10 cellular contexts compared by ENCODE assay signal in genomic region chr17:34503804-34504203, GRCh38.
DNase-seq lines count a peak whose midpoint lies in the region; ATAC-seq lines count a peak whose summit lies in the region.
"Had no signal": no experiment of that assay in that cellular context is flagged by ENCODE, and none has a peak within 500 bp of the region (broad histone marks: within the 10 kb centered on the region; RNA-seq: fewer than 3 reads in every experiment).

No MANE protein-coding gene starts in this region.

- peak; percentile 75 for ATAC-seq in stimulated activated naive CD8-positive, alpha-beta T cell treated with anti-CD3 and anti-CD28 coated beads, Interleukin-15, amount 100 ng/mL, for 72 hours

- H3K9me3 Mint-ChIP-seq in activated CD4-positive, alpha-beta T cell treated with anti-CD3 and anti-CD28 coated beads, Interleukin-2, amount 10 ng/mL, durations not matched to agents 7 days and 5 days, result no peaks in the 10 kb centered on the region
- H3K9me3 Mint-ChIP-seq in activated naive CD8-positive, alpha-beta T cell treated with anti-CD3 and anti-CD28 coated beads for 36 hours, result no peaks in the 10 kb centered on the region
- no peaks in the 10 kb centered on the region for H3K9me3 Mint-ChIP-seq in stimulated activated naive CD8-positive, alpha-beta T cell treated with anti-CD3 and anti-CD28 coated beads, Interleukin-15, amount 100 ng/mL, for 72 hours

- POLR2A ChIA-PET in activated CD4-positive, alpha-beta T cell treated with anti-CD3 and anti-CD28 coated beads, Interleukin-2, amount 10 ng/mL, durations not matched to agents 7 days and 5 days (lab: Charles Lee), result no interaction called here

- no peak overlapping the region for H3K4me3 Mint-ChIP-seq in activated CD4-positive, alpha-beta T cell treated with anti-CD3 and anti-CD28 coated beads, Interleukin-2, amount 10 ng/mL, durations not matched to agents 7 days and 5 days
- H3K4me3 Mint-ChIP-seq in activated naive CD8-positive, alpha-beta T cell treated with anti-CD3 and anti-CD28 coated beads for 36 hours, result no peak overlapping the region
- no peak overlapping the region for H3K4me3 Mint-ChIP-seq in stimulated activated naive CD8-positive, alpha-beta T cell treated with anti-CD3 and anti-CD28 coated beads, Interleukin-15, amount 100 ng/mL, for 72 hours

- DNase-seq in activated CD4-positive, alpha-beta T cell treated with anti-CD3 and anti-CD28 coated beads, Interleukin-2, amount 50 U/mL, for 48 hours, result peak; percentile 11 to 18
- DNase-seq in activated CD4-positive, alpha-beta T cell treated with anti-CD3 and anti-CD28 coated beads, Interleukin-2, amount 10 ng/mL, durations not matched to agents 7 days and 5 days, result no peak
- peak; percentile 29 for DNase-seq in activated naive CD8-positive, alpha-beta T cell treated with anti-CD3 and anti-CD28 coated beads for 36 hours
- DNase-seq in kidney tubule cell (ENCODE audit: low spot score), result peak; percentile 34
- DNase-seq in stimulated activated naive CD8-positive, alpha-beta T cell treated with anti-CD3 and anti-CD28 coated beads, Interleukin-15, amount 100 ng/mL, for 72 hours, result peak in 1 of 2 donors; percentile 13
- DNase-seq in hepatic stellate cell (ENCODE audit: low spot score), result no peak
- DNase-seq in NCI-H2081 treated with DMSO at 0.1 percent for 48 hours (lab: John Stamatoyannopoulos, UW), result no peak
- DNase-seq in stimulated activated naive CD4-positive, alpha-beta T cell treated with Interleukin-2 at 50 U/mL for 16 hours (lab: John Stamatoyannopoulos, UW), result no peak
- DNase-seq: activated CD8-positive, alpha-beta memory T cell treated with anti-CD3 and anti-CD28 coated beads, Interleukin-2, amount 50 U/mL, for 48 hours; NCI-H2029 had no signal

- no peaks in the 10 kb centered on the region for H3K36me3 Mint-ChIP-seq in activated CD4-positive, alpha-beta T cell treated with anti-CD3 and anti-CD28 coated beads, Interleukin-2, amount 10 ng/mL, durations not matched to agents 7 days and 5 days (ENCODE audit: low read depth)
- H3K36me3 Mint-ChIP-seq in activated naive CD8-positive, alpha-beta T cell treated with anti-CD3 and anti-CD28 coated beads for 36 hours, result no peaks in the 10 kb centered on the region

- no peak overlapping the region for H3K27ac Mint-ChIP-seq in activated CD4-positive, alpha-beta T cell treated with anti-CD3 and anti-CD28 coated beads, Interleukin-2, amount 10 ng/mL, durations not matched to agents 7 days and 5 days
- no peak overlapping the region for H3K27ac Mint-ChIP-seq in activated naive CD8-positive, alpha-beta T cell treated with anti-CD3 and anti-CD28 coated beads for 36 hours
- no peak overlapping the region for H3K27ac Mint-ChIP-seq in stimulated activated naive CD8-positive, alpha-beta T cell treated with anti-CD3 and anti-CD28 coated beads, Interleukin-15, amount 100 ng/mL, for 72 hours

- H3K27me3 Mint-ChIP-seq in activated CD4-positive, alpha-beta T cell treated with anti-CD3 and anti-CD28 coated beads, Interleukin-2, amount 10 ng/mL, durations not matched to agents 7 days and 5 days, result peaks cover 33% of the 10 kb centered on the region
- peaks cover 28% of the 10 kb centered on the region for H3K27me3 Mint-ChIP-seq in activated naive CD8-positive, alpha-beta T cell treated with anti-CD3 and anti-CD28 coated beads for 36 hours
- H3K27me3 Mint-ChIP-seq in stimulated activated naive CD8-positive, alpha-beta T cell treated with anti-CD3 and anti-CD28 coated beads, Interleukin-15, amount 100 ng/mL, for 72 hours, result peaks cover 30% of the 10 kb centered on the region

- CTCF ChIA-PET in activated CD4-positive, alpha-beta T cell treated with anti-CD3 and anti-CD28 coated beads, Interleukin-2, amount 10 ng/mL, durations not matched to agents 7 days and 5 days (lab: Charles Lee), result interaction anchor here (1.2 kb wide), 1 partner anchor 34 kb away, joined by 3 read pairs; no protein-coding TSS in a partner anchor

- H3K4me1 Mint-ChIP-seq in activated CD4-positive, alpha-beta T cell treated with anti-CD3 and anti-CD28 coated beads, Interleukin-2, amount 10 ng/mL, durations not matched to agents 7 days and 5 days, result no peaks in the 10 kb centered on the region
- peaks cover 14% of the 10 kb centered on the region for H3K4me1 Mint-ChIP-seq in activated naive CD8-positive, alpha-beta T cell treated with anti-CD3 and anti-CD28 coated beads for 36 hours
- peaks cover 18% of the 10 kb centered on the region for H3K4me1 Mint-ChIP-seq in stimulated activated naive CD8-positive, alpha-beta T cell treated with anti-CD3 and anti-CD28 coated beads, Interleukin-15, amount 100 ng/mL, for 72 hours

Comparison
In these comparisons a context has a peak if more than half of its experiments do, and no peak if none do; other contexts are left out.
1. DNase-seq: peak in activated CD4-positive, alpha-beta T cell treated with anti-CD3 and anti-CD28 coated beads, Interleukin-2, amount 50 U/mL, for 48 hours (2 of 2), activated naive CD8-positive, alpha-beta T cell treated with anti-CD3 and anti-CD28 coated beads for 36 hours (single experiment) and kidney tubule cell (single experiment); none in activated CD4-positive, alpha-beta T cell treated with anti-CD3 and anti-CD28 coated beads, Interleukin-2, amount 10 ng/mL, durations not matched to agents 7 days and 5 days (single experiment), hepatic stellate cell (single experiment), NCI-H2081 treated with DMSO at 0.1 percent for 48 hours (single experiment) and stimulated activated naive CD4-positive, alpha-beta T cell treated with Interleukin-2 at 50 U/mL for 16 hours (single experiment).